In genomic region chr4:7557447-7557846, GRCh38 we compare ENCODE assay signal across 14 cellular contexts.
DNase-seq lines count a peak whose midpoint lies in the region; FAIRE-seq and TF ChIP-seq lines count a peak whose summit lies in the region.
"Had no signal": no experiment of that assay in that cellular context is flagged by ENCODE, and none has a peak within 500 bp of the region (broad histone marks: within the 10 kb centered on the region; RNA-seq: fewer than 3 reads in every experiment).

No MANE protein-coding gene starts in this region.

- no peak for FAIRE-seq in H54 (lab: Jason Lieb, UNC)
- FAIRE-seq: D721Med, GM12878 had no signal

- DNase-seq in H54 (ENCODE audit: insufficient read length, low spot score) (peak; percentile 82), SW 1271 (lab: John Stamatoyannopoulos, UW) (peak; percentile 38 to 70), fibroblast of peridontal ligament (ENCODE audit: extremely low read depth) (peak; percentile 24), stromal cell of bone marrow (ENCODE audit: low read depth) (peak; percentile 76), DMS79 treated with DMSO at 0.1 percent for 48 hours (lab: John Stamatoyannopoulos, UW) (no peak), cerebellar cortex (ENCODE audit: low spot score) (no peak), HT-29 (ENCODE audit: low spot score) (no peak)
- DNase-seq: activated CD8-positive, alpha-beta memory T cell treated with anti-CD3 and anti-CD28 coated beads for 24 hours; activated naive CD4-positive, alpha-beta T cell treated with anti-CD3 and anti-CD28 coated beads for 36 hours; nephron progenitor cell; Peyer's patch; testis had no signal

- TF ChIP-seq POLR2A in H54 (IDR thresholded peaks at IDR 0.05; ENCODE audit: low read depth, low read length) = no peak

Comparison
In these comparisons a context has a peak if more than half of its experiments do, and no peak if none do; other contexts are left out.
1. DNase-seq: peak in H54 (single experiment), SW 1271 (2 of 2), fibroblast of peridontal ligament (single experiment) and stromal cell of bone marrow (single experiment); none in DMS79 treated with DMSO at 0.1 percent for 48 hours (single experiment), cerebellar cortex (single experiment) and HT-29 (single experiment).